ENCODE assay signal across 3 cellular contexts in genomic region chr9:71010258-71010657, GRCh38.
TF ChIP-seq lines count a peak whose summit lies in the region.

No MANE protein-coding gene starts in this region.

TF ChIP-seq in HepG2, 621 proteins besides CTCF, POLR2A, EP300 and RAD21:
- no peak for TF ChIP-seq ZNF773 (CRISPR knock-in tag; IDR thresholded peaks at IDR 0.05; ENCODE audit: borderline replicate concordance)
- peak; percentile 32; the same call in 1 of the 2 replicates for TF ChIP-seq MAFF (IDR thresholded peaks at IDR 0.05; ENCODE audit: low read depth, low read length)
- TF ChIP-seq KDM4B (CRISPR knock-in tag; IDR thresholded peaks at IDR 0.05) = no peak
- peak; percentile 20 to 63; a peak in 2 of 4 replicates for TF ChIP-seq MAFK (conservative IDR thresholded peaks at IDR 0.05 in 1 of 2, IDR thresholded peaks at IDR 0.05 in 1 of 2; ENCODE audit: low read length in 2 of 2)
- TF ChIP-seq ZBTB4 (CRISPR knock-in tag; IDR thresholded peaks at IDR 0.05; ENCODE audit: borderline replicate concordance) = no peak
- TF ChIP-seq AGO2 (optimal IDR thresholded peaks at IDR 0.05; ENCODE audit: low read depth, low read length) = no peak
- no peak for TF ChIP-seq ETS1 (CRISPR knock-in tag; IDR thresholded peaks at IDR 0.05)

TF ChIP-seq in IMR-90, 13 proteins besides CTCF, POLR2A, EP300 and RAD21:
- TF ChIP-seq RCOR1 (IDR thresholded peaks at IDR 0.05; ENCODE audit: insufficient replicate concordance, low read length) (no peak), BHLHE40 (IDR thresholded peaks at IDR 0.05; ENCODE audit: low read depth, low read length) (no peak), MAZ (IDR thresholded peaks at IDR 0.05; ENCODE audit: borderline replicate concordance, low read depth, low read length) (no peak), CHD1 (IDR thresholded peaks at IDR 0.05; ENCODE audit: low read depth, low read length) (no peak), NFE2L2 (IDR thresholded peaks at IDR 0.05; ENCODE audit: low read depth, low read length) (no peak), SMC3 (IDR thresholded peaks at IDR 0.05; ENCODE audit: low read depth, low read length) (no peak), MAFK (IDR thresholded peaks at IDR 0.05; ENCODE audit: low read depth, low read length) (0 out of 2 replicates have a peak, but pooled peaks have one; percentile 17), ELK1 (IDR thresholded peaks at IDR 0.05; ENCODE audit: borderline replicate concordance, low read depth, low read length) (no peak)
TF ChIP-seq in IMR-90: peak in this region for 1.

TF ChIP-seq in K562, 482 proteins besides CTCF, POLR2A, EP300 and RAD21:
- TF ChIP-seq ZNF75A (CRISPR knock-in tag; IDR thresholded peaks at IDR 0.05) (no peak), SIRT6 (IDR thresholded peaks at IDR 0.05; ENCODE audit: low read depth, low read length) (no peak), KLF13 (tag; IDR thresholded peaks at IDR 0.05; ENCODE audit: borderline replicate concordance, low read depth) (no peak), MAFG (tag; conservative IDR thresholded peaks at IDR 0.05) (0 out of 2 replicates have a peak, but pooled peaks have one; percentile 34), C11orf30 (IDR thresholded peaks at IDR 0.05; ENCODE audit: low read depth) (peak; percentile 55), ZNF316 (IDR thresholded peaks at IDR 0.05) (peak; percentile 70), U2AF2 (optimal IDR thresholded peaks at IDR 0.05; ENCODE audit: low read depth, low read length) (no peak), MAFF (IDR thresholded peaks at IDR 0.05; ENCODE audit: low read length) (peak; percentile 11; the same call in 1 of the 2 replicates), RFX1 (IDR thresholded peaks at IDR 0.05) (no peak), SRSF3 (IDR thresholded peaks at IDR 0.05; ENCODE audit: insufficient read depth, low read length) (no peak), POLR2G (IDR thresholded peaks at IDR 0.05; ENCODE audit: low read depth, low read length) (no peak)
- TF ChIP-seq, protein P1, sequence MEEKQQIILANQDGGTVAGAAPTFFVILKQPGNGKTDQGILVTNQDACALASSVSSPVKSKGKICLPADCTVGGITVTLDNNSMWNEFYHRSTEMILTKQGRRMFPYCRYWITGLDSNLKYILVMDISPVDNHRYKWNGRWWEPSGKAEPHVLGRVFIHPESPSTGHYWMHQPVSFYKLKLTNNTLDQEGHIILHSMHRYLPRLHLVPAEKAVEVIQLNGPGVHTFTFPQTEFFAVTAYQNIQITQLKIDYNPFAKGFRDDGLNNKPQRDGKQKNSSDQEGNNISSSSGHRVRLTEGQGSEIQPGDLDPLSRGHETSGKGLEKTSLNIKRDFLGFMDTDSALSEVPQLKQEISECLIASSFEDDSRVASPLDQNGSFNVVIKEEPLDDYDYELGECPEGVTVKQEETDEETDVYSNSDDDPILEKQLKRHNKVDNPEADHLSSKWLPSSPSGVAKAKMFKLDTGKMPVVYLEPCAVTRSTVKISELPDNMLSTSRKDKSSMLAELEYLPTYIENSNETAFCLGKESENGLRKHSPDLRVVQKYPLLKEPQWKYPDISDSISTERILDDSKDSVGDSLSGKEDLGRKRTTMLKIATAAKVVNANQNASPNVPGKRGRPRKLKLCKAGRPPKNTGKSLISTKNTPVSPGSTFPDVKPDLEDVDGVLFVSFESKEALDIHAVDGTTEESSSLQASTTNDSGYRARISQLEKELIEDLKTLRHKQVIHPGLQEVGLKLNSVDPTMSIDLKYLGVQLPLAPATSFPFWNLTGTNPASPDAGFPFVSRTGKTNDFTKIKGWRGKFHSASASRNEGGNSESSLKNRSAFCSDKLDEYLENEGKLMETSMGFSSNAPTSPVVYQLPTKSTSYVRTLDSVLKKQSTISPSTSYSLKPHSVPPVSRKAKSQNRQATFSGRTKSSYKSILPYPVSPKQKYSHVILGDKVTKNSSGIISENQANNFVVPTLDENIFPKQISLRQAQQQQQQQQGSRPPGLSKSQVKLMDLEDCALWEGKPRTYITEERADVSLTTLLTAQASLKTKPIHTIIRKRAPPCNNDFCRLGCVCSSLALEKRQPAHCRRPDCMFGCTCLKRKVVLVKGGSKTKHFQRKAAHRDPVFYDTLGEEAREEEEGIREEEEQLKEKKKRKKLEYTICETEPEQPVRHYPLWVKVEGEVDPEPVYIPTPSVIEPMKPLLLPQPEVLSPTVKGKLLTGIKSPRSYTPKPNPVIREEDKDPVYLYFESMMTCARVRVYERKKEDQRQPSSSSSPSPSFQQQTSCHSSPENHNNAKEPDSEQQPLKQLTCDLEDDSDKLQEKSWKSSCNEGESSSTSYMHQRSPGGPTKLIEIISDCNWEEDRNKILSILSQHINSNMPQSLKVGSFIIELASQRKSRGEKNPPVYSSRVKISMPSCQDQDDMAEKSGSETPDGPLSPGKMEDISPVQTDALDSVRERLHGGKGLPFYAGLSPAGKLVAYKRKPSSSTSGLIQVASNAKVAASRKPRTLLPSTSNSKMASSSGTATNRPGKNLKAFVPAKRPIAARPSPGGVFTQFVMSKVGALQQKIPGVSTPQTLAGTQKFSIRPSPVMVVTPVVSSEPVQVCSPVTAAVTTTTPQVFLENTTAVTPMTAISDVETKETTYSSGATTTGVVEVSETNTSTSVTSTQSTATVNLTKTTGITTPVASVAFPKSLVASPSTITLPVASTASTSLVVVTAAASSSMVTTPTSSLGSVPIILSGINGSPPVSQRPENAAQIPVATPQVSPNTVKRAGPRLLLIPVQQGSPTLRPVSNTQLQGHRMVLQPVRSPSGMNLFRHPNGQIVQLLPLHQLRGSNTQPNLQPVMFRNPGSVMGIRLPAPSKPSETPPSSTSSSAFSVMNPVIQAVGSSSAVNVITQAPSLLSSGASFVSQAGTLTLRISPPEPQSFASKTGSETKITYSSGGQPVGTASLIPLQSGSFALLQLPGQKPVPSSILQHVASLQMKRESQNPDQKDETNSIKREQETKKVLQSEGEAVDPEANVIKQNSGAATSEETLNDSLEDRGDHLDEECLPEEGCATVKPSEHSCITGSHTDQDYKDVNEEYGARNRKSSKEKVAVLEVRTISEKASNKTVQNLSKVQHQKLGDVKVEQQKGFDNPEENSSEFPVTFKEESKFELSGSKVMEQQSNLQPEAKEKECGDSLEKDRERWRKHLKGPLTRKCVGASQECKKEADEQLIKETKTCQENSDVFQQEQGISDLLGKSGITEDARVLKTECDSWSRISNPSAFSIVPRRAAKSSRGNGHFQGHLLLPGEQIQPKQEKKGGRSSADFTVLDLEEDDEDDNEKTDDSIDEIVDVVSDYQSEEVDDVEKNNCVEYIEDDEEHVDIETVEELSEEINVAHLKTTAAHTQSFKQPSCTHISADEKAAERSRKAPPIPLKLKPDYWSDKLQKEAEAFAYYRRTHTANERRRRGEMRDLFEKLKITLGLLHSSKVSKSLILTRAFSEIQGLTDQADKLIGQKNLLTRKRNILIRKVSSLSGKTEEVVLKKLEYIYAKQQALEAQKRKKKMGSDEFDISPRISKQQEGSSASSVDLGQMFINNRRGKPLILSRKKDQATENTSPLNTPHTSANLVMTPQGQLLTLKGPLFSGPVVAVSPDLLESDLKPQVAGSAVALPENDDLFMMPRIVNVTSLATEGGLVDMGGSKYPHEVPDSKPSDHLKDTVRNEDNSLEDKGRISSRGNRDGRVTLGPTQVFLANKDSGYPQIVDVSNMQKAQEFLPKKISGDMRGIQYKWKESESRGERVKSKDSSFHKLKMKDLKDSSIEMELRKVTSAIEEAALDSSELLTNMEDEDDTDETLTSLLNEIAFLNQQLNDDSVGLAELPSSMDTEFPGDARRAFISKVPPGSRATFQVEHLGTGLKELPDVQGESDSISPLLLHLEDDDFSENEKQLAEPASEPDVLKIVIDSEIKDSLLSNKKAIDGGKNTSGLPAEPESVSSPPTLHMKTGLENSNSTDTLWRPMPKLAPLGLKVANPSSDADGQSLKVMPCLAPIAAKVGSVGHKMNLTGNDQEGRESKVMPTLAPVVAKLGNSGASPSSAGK (IDR thresholded peaks at IDR 0.05) = no peak
- TF ChIP-seq, protein P2, sequence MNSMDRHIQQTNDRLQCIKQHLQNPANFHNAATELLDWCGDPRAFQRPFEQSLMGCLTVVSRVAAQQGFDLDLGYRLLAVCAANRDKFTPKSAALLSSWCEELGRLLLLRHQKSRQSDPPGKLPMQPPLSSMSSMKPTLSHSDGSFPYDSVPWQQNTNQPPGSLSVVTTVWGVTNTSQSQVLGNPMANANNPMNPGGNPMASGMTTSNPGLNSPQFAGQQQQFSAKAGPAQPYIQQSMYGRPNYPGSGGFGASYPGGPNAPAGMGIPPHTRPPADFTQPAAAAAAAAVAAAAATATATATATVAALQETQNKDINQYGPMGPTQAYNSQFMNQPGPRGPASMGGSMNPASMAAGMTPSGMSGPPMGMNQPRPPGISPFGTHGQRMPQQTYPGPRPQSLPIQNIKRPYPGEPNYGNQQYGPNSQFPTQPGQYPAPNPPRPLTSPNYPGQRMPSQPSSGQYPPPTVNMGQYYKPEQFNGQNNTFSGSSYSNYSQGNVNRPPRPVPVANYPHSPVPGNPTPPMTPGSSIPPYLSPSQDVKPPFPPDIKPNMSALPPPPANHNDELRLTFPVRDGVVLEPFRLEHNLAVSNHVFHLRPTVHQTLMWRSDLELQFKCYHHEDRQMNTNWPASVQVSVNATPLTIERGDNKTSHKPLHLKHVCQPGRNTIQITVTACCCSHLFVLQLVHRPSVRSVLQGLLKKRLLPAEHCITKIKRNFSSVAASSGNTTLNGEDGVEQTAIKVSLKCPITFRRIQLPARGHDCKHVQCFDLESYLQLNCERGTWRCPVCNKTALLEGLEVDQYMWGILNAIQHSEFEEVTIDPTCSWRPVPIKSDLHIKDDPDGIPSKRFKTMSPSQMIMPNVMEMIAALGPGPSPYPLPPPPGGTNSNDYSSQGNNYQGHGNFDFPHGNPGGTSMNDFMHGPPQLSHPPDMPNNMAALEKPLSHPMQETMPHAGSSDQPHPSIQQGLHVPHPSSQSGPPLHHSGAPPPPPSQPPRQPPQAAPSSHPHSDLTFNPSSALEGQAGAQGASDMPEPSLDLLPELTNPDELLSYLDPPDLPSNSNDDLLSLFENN (IDR thresholded peaks at IDR 0.05; ENCODE audit: low read depth in 2 of 2, low read length in 2 of 2) = no peak
